ENCODE assay signal across 8 cellular contexts in genomic region chr1:151097426-151097825, GRCh38. TPM values are rescaled to one million over a fixed set of nuclear protein-coding genes. Genes with fewer than 3 reads are reported as not detected.
DNase-seq lines count a peak whose midpoint lies in the region; ATAC-seq and TF ChIP-seq lines count a peak whose summit lies in the region.
"Not testable (repeated sequence)": the region's sequence is repeated elsewhere in the genome, so short reads cannot be mapped to it uniquely, and the experiment has no call there.

No MANE protein-coding gene starts in this region.

- H3K4me1 Mint-ChIP-seq in activated T-cell treated with anti-CD3 and anti-CD28 coated beads, Interleukin-2, amount 50 U/mL, for 24 hours (ENCODE audit: low read depth); stimulated activated effector memory CD8-positive, alpha-beta T cell treated with anti-CD3 and anti-CD28 coated beads, Interleukin-12 subunit alpha, Interleukin-12 subunit beta, amount 100 ng/mL, for 72 hours: not testable (repeated sequence)

- H3K27me3 Mint-ChIP-seq in activated T-cell treated with anti-CD3 and anti-CD28 coated beads, Interleukin-2, amount 50 U/mL, for 24 hours: not testable (repeated sequence)

- peak; percentile 9 for DNase-seq in AG10803 (ENCODE audit: low read depth)
- DNase-seq in HCEC 1CT: peak; percentile 2
- peak; percentile 74 for DNase-seq in MG63
- not testable (repeated sequence) for DNase-seq in activated T-cell treated with anti-CD3 and anti-CD28 coated beads, Interleukin-2, amount 50 U/mL, for 24 hours; stimulated activated effector memory CD8-positive, alpha-beta T cell treated with anti-CD3 and anti-CD28 coated beads, Interleukin-12 subunit alpha, Interleukin-12 subunit beta, amount 100 ng/mL, for 72 hours (ENCODE audit: low spot score in 2 of 2)
- DNase-seq in epithelial cell of esophagus (ENCODE audit: low read depth): peak; percentile 57
- peak; percentile 19 for DNase-seq in fibroblast of peridontal ligament (ENCODE audit: extremely low read depth)
- peak; percentile 51 for DNase-seq in myocyte (ENCODE audit: low read depth)

- peak overlapping the region; percentile 5 for H3K27ac Mint-ChIP-seq in activated T-cell treated with anti-CD3 and anti-CD28 coated beads, Interleukin-2, amount 50 U/mL, for 24 hours
- peak overlapping the region; percentile 40 for H3K27ac Mint-ChIP-seq in stimulated activated effector memory CD8-positive, alpha-beta T cell treated with anti-CD3 and anti-CD28 coated beads, Interleukin-12 subunit alpha, Interleukin-12 subunit beta, amount 100 ng/mL, for 72 hours

- not testable (repeated sequence) for ATAC-seq in stimulated activated effector memory CD8-positive, alpha-beta T cell treated with anti-CD3 and anti-CD28 coated beads, Interleukin-12 subunit alpha, Interleukin-12 subunit beta, amount 100 ng/mL, for 72 hours

- peaks cover 27% of the 10 kb centered on the region for H3K36me3 Mint-ChIP-seq in activated T-cell treated with anti-CD3 and anti-CD28 coated beads, Interleukin-2, amount 50 U/mL, for 24 hours (ENCODE audit: low read depth)
- peaks cover 38% of the 10 kb centered on the region for H3K36me3 Mint-ChIP-seq in stimulated activated effector memory CD8-positive, alpha-beta T cell treated with anti-CD3 and anti-CD28 coated beads, Interleukin-12 subunit alpha, Interleukin-12 subunit beta, amount 100 ng/mL, for 72 hours

- TF ChIP-seq CTCF in AG10803 (conservative IDR thresholded peaks at IDR 0.05; ENCODE audit: low read length); epithelial cell of esophagus (IDR thresholded peaks at IDR 0.05; ENCODE audit: insufficient read depth, low read depth, low read length, missing control alignments): not testable (repeated sequence)

- not testable (repeated sequence) for H3K4me3 Mint-ChIP-seq in activated T-cell treated with anti-CD3 and anti-CD28 coated beads, Interleukin-2, amount 50 U/mL, for 24 hours; stimulated activated effector memory CD8-positive, alpha-beta T cell treated with anti-CD3 and anti-CD28 coated beads, Interleukin-12 subunit alpha, Interleukin-12 subunit beta, amount 100 ng/mL, for 72 hours

- not testable (repeated sequence) for H3K9me3 Mint-ChIP-seq in activated T-cell treated with anti-CD3 and anti-CD28 coated beads, Interleukin-2, amount 50 U/mL, for 24 hours; stimulated activated effector memory CD8-positive, alpha-beta T cell treated with anti-CD3 and anti-CD28 coated beads, Interleukin-12 subunit alpha, Interleukin-12 subunit beta, amount 100 ng/mL, for 72 hours

- not testable (repeated sequence) for H3K4me3 ChIP-seq in AG10803 (ENCODE audit: low read length); MG63; epithelial cell of esophagus (ENCODE audit: low read length)

- H3K27me3 ChIP-seq in MG63: not testable (repeated sequence)

- H3K9me3 ChIP-seq in MG63: not testable (repeated sequence)

- H3K36me3 ChIP-seq in MG63: not testable (repeated sequence)

RNA-seq across cellular contexts. Expression of gene GABPB2, which starts 26.9 kb away (rescaled TPM):
- total RNA-seq in MG63 (2014; rRNA removed; shearing (Covaris generic); ENCODE audit: low replicate concordance): 2.2 and 13.6 TPM in 2 replicates
- 4.3 and 6.7 TPM in 2 replicates for total RNA-seq in myocyte
- 3.7 TPM for polyA plus RNA-seq in myocyte (2012)

RNA-seq across cellular contexts. Expression of gene MLLT11, which starts 37.2 kb away (rescaled TPM):
- 6.8 and 11.5 TPM in 2 replicates for total RNA-seq in MG63 (2014; rRNA removed; shearing (Covaris generic); ENCODE audit: low replicate concordance)
- total RNA-seq in myocyte: 76.6 and 79.8 TPM in 2 replicates
- polyA plus RNA-seq in myocyte (2012): 77.0 TPM

RNA-seq across cellular contexts. Expression of gene CDC42SE1, which starts 38.0 kb away (rescaled TPM):
- total RNA-seq in MG63 (2014; rRNA removed; shearing (Covaris generic); ENCODE audit: low replicate concordance): 39.9 and 44.1 TPM in 2 replicates
- total RNA-seq in myocyte: 65.9 and 92.2 TPM in 2 replicates
- 86.8 TPM for polyA plus RNA-seq in myocyte (2012)

RNA-seq across cellular contexts. Expression of gene SEMA6C, which starts 49.0 kb away (rescaled TPM):
- total RNA-seq in MG63 (2014; rRNA removed; shearing (Covaris generic); ENCODE audit: low replicate concordance): 1.4 TPM in 1 of 2 replicates, not detected in the other
- total RNA-seq in myocyte: 73.1 and 132 TPM in 2 replicates
- polyA plus RNA-seq in myocyte (2012): 24.5 TPM

RNA-seq across cellular contexts. Expression of gene C1orf56, which starts 49.9 kb away (rescaled TPM):
- total RNA-seq in MG63 (2014; rRNA removed; shearing (Covaris generic); ENCODE audit: low replicate concordance): 1.1 TPM in 1 of 2 replicates, not detected in the other
- 4.8 and 5.4 TPM in 2 replicates for total RNA-seq in myocyte
- polyA plus RNA-seq in myocyte (2012): 5.6 TPM
